ENCODE assay signal across 8 cellular contexts in the genomic region with DNA sequence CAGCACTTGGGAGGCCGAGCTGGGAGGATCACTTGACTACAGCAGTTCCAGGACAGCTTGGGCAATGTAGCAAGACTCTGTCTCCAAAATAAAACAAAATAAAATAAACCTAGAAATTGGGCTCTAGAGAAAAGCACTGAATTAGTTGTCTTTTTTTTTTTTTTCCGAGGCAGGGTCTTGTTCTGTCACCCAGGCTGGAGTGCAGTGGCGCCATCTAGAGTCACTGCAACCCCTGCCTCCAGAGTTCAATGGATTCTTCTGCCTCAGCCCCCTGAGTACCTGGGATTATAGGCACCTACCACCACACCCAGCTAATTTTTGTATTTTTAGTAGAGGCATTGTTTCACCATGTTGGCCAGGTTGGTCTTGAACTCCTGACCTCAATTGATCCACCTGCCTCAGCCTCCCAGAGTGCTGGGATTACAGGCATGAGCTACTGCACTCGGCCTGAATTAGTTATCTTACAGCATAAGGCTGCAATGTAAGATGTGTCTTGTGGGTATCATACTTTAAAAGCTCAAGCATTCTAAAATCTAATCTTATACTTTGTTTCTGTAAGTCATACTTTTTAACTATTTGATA. TPM values are rescaled to one million over a fixed set of nuclear protein-coding genes. Genes with fewer than 3 reads are reported as not detected.
DNase-seq lines count a peak whose midpoint lies in the region; ATAC-seq and TF ChIP-seq lines count a peak whose summit lies in the region.

No MANE protein-coding gene starts in this region.

- no peaks in the 10 kb centered on the region for H3K36me3 ChIP-seq in A673 (ENCODE audit: insufficient read depth, low read length, poor library complexity, severe bottlenecking)

- intact Hi-C loops in A673 (cut with micrococcal nuclease; ENCODE audit: unreplicated experiment), result loop anchor here (2.0 to 10.0 kb wide), 3 partner anchors 437 to 777 kb away; no protein-coding TSS in a partner anchor
- intact Hi-C loops in activated B cell treated with CpG ODN at 0.5 μM for 24 hours (cut with micrococcal nuclease), result loop anchor here (1.0 to 5.0 kb wide), 5 partner anchors 83 to 1600 kb away; a partner anchor contains a TSS

- peaks cover 6% of the 10 kb centered on the region for H3K27me3 Mint-ChIP-seq in activated B cell treated with CpG ODN at 0.5 μM for 24 hours
- peaks cover 12 to 26% of the 10 kb centered on the region in 2 donors for H3K27me3 Mint-ChIP-seq in effector memory CD8-positive, alpha-beta T cell
- H3K27me3 Mint-ChIP-seq in osteocyte (ENCODE audit: unreplicated experiment), result peaks cover 19% of the 10 kb centered on the region

- ATAC-seq in activated B cell treated with CpG ODN at 0.5 μM for 24 hours (ENCODE audit: low read depth), result peak; percentile 70
- ATAC-seq in effector memory CD8-positive, alpha-beta T cell (replicated peaks), result no peak
- ATAC-seq in HG02938 (IDR thresholded peaks at IDR 0.05; ENCODE audit: unreplicated experiment), result no peak
- no peak for ATAC-seq in GM18861 (IDR thresholded peaks at IDR 0.05; ENCODE audit: unreplicated experiment)

- no peaks in the 10 kb centered on the region for H3K9me3 ChIP-seq in A673 (ENCODE audit: low read depth, low read length, poor library complexity, severe bottlenecking)

- no peaks in the 10 kb centered on the region for H3K4me1 ChIP-seq in A673 (ENCODE audit: insufficient read depth, low read length, poor library complexity, severe bottlenecking)

- H3K27me3 ChIP-seq in A673 (replicated peaks; ENCODE audit: insufficient read depth, low read depth, low read length, poor library complexity), result no peaks in the 10 kb centered on the region

- H3K4me3 ChIP-seq in A673 (ENCODE audit: low read depth, low read length, poor library complexity, severe bottlenecking), result no peak overlapping the region

- POLR2A ChIA-PET in A673 (lab: Charles Lee; ENCODE audit: low non-redundant PET) (no interaction called here), activated B cell treated with CpG ODN at 0.5 μM for 24 hours (lab: Charles Lee) (interaction anchor here (0.6 to 0.7 kb wide), 3 partner anchors 10 to 763 kb away, joined by 3 read pairs; a partner anchor contains a TSS)

- H3K4me1 Mint-ChIP-seq in activated B cell treated with CpG ODN at 0.5 μM for 24 hours (peaks cover 5% of the 10 kb centered on the region), osteocyte (ENCODE audit: unreplicated experiment) (peaks cover 2% of the 10 kb centered on the region)
- peaks cover 7% of the 10 kb centered on the region in 2 donors for H3K4me1 Mint-ChIP-seq in effector memory CD8-positive, alpha-beta T cell (ENCODE audit: low read depth in 2 of 2)

- CTCF ChIA-PET in A673 (lab: Charles Lee), result interaction anchor here (0.7 to 1.1 kb wide), 4 partner anchors 9 to 149 kb away, joined by 3 to 6 read pairs (median 5); a partner anchor contains a TSS
- CTCF ChIA-PET in activated B cell treated with CpG ODN at 0.5 μM for 24 hours (lab: Charles Lee), result interaction anchor here (0.6 to 2.5 kb wide), 15 partner anchors 11 to 776 kb away, joined by 3 to 16 read pairs (median 5); a partner anchor contains a TSS

- no peak overlapping the region for H3K27ac ChIP-seq in A673 (ENCODE audit: low read depth, low read length, poor library complexity, severe bottlenecking)

- peak; percentile 46 for DNase-seq in A673 (ENCODE audit: low spot score)
- DNase-seq in GM13977 (ENCODE audit: low spot score), result no peak
- no peak for DNase-seq in activated B cell treated with CpG ODN at 0.5 μM for 24 hours
- peak in 2 of 3 experiments; percentile 20 to 27 for DNase-seq in effector memory CD8-positive, alpha-beta T cell
- DNase-seq in osteocyte (ENCODE audit: extremely low spot score, unreplicated experiment), result no peak
- no peak for DNase-seq in NCI-H1048 (lab: John Stamatoyannopoulos, UW)

- no TSS peak for BruUV-seq in A673 (replicated peaks; lab: Mats Ljungman, UMichigan)

- TF ChIP-seq CTCF in A673 (conservative IDR thresholded peaks at IDR 0.05; ENCODE audit: low read depth, low read length) (peak; percentile 80), GM13977 (IDR thresholded peaks at IDR 0.05; ENCODE audit: extremely low read depth, insufficient read depth, missing control alignments) (peak; percentile 66), activated B cell treated with CpG ODN at 0.5 μM for 24 hours (IDR thresholded peaks at IDR 0.05) (peak; percentile 39), osteocyte (IDR thresholded peaks at IDR 0.05) (peak; percentile 57)

- no peaks in the 10 kb centered on the region for H3K36me3 Mint-ChIP-seq in activated B cell treated with CpG ODN at 0.5 μM for 24 hours (ENCODE audit: low read depth)
- no peaks in the 10 kb centered on the region for H3K36me3 Mint-ChIP-seq in effector memory CD8-positive, alpha-beta T cell (ENCODE audit: insufficient read depth)
- no peaks in the 10 kb centered on the region for H3K36me3 Mint-ChIP-seq in osteocyte (ENCODE audit: unreplicated experiment)

- H3K27ac Mint-ChIP-seq in activated B cell treated with CpG ODN at 0.5 μM for 24 hours (no peak overlapping the region), osteocyte (ENCODE audit: unreplicated experiment) (no peak overlapping the region)
- H3K27ac Mint-ChIP-seq in effector memory CD8-positive, alpha-beta T cell, result no peak overlapping the region

- H3K9me3 Mint-ChIP-seq in activated B cell treated with CpG ODN at 0.5 μM for 24 hours (no peaks in the 10 kb centered on the region), osteocyte (ENCODE audit: unreplicated experiment) (no peaks in the 10 kb centered on the region)
- H3K9me3 Mint-ChIP-seq in effector memory CD8-positive, alpha-beta T cell, result no peaks in the 10 kb centered on the region

- in situ Hi-C loops in GM13977 (cut with MboI; ENCODE audit: low pct_unique_long_range_greater_than_20kb, low sequenced_read_pairs, unreplicated experiment), result no loop called here

- H3K4me3 Mint-ChIP-seq in activated B cell treated with CpG ODN at 0.5 μM for 24 hours (no peak overlapping the region), osteocyte (ENCODE audit: unreplicated experiment) (no peak overlapping the region)
- no peak overlapping the region for H3K4me3 Mint-ChIP-seq in effector memory CD8-positive, alpha-beta T cell

RNA-seq across cellular contexts. Expression of a gene that starts 12.8 kb away (rescaled TPM):
- 1.4 TPM in 1 of 2 replicates, not detected in the other for total RNA-seq in A673 (2021)
- total RNA-seq in activated B cell treated with CpG ODN at 0.5 μM for 24 hours, result 0.49 and 0.54 TPM in 2 replicates
- 1.0 TPM in 1 of 2 replicates, not detected in the other for total RNA-seq in osteocyte

RNA-seq across cellular contexts. Expression of a gene that starts 18.1 kb away (rescaled TPM):
- total RNA-seq in A673 (2021) (13.1 and 14.6 TPM in 2 replicates), activated B cell treated with CpG ODN at 0.5 μM for 24 hours (38.0 and 43.8 TPM in 2 replicates), osteocyte (9.3 and 9.7 TPM in 2 replicates)

Comparison
In these comparisons a context has a peak if more than half of its experiments do, and no peak if none do; other contexts are left out.
1. DNase-seq: peak in A673 (single experiment) and effector memory CD8-positive, alpha-beta T cell (2 of 3); none in GM13977 (single experiment), activated B cell treated with CpG ODN at 0.5 μM for 24 hours (single experiment), osteocyte (single experiment) and NCI-H1048 (single experiment).
2. Peak in every context shown above with its lines, with median percentiles within 50 percentile points of each other: CTCF ChIP-seq.